Comparison of ENCODE assay signal across 8 cellular contexts in genomic region chr17:7239091-7240027, GRCh38. TPM values are rescaled to one million over a fixed set of nuclear protein-coding genes. Genes with fewer than 3 reads are reported as not detected.
A peak's percentile ranks its signal among the peaks of the same experiment; 100 is the strongest.
DNase-seq lines count a peak whose midpoint lies in the region; ATAC-seq lines count a peak whose summit lies in the region.

TSS of gene PHF23 (minus strand) at chr17:7239457. CDS start at chr17:7239279, 178 bp downstream.

- ATAC-seq in GM19324 (IDR thresholded peaks at IDR 0.05; ENCODE audit: low FRiP score, unreplicated experiment) (peak; percentile 66), HG03469 (IDR thresholded peaks at IDR 0.05; ENCODE audit: unreplicated experiment) (peak; percentile 33), left colon (peak; percentile 62)

- DNase-seq in Ammon's horn (ENCODE audit: low spot score), result peak; percentile 100
- DNase-seq in NCI-H748 (lab: John Stamatoyannopoulos, UW; ENCODE audit: unreplicated experiment), result peak; percentile 100
- peak; percentile 96 for DNase-seq in activated CD4-positive, alpha-beta T cell treated with anti-CD3 and anti-CD28 coated beads, Interleukin-2, amount 50 U/mL, for 1 hour
- DNase-seq in cortex of kidney (lab: John Stamatoyannopoulos, UW), result peak; percentile 86
- peak; percentile 98 to 100 for DNase-seq in left colon
- DNase-seq in stimulated activated CD4-positive, alpha-beta T cell treated with anti-CD3 and anti-CD28 coated beads, Interleukin-1b, Interleukin-23, amount 100 ng/mL, for 48 hours, result peak; percentile 98

- intact Hi-C loops in left colon (cut with DNase I, micrococcal nuclease), result no loop called here

RNA-seq across cellular contexts. Expression of gene PHF23, which starts in this region (rescaled TPM):
- 10 to 100 TPM; 33.9 to 44.1 TPM for total RNA-seq in left colon

Comparison
In these comparisons a context has a peak if more than half of its experiments do, and no peak if none do; other contexts are left out.
1. Peak in every context shown above with its lines: DNase-seq and ATAC-seq.